18 cellular contexts compared by ENCODE assay signal in the genomic region with DNA sequence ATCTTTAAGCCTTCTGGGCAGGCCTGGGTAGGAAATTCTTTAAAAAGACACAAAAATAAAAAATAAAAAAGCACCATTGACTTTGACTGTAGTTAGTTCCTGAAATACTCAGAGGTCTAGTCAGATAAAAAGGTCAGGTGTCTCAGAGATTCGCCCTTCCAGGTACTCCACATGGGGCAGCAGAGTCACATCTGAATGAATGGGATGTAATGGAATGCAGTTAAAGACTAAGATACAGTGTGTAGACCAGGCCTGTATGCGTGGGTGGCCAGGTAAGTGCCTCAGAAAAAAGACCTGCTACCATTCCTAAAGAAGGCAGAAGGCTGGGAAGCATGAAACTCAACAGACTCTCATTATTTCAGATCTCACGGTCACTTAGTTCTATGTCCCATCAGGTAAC.
DNase-seq lines count a peak whose midpoint lies in the region; ATAC-seq and TF ChIP-seq lines count a peak whose summit lies in the region.
"Had no signal": no experiment of that assay in that cellular context is flagged by ENCODE, and none has a peak within 500 bp of the region (broad histone marks: within the 10 kb centered on the region; RNA-seq: fewer than 3 reads in every experiment).

No MANE protein-coding gene starts in this region.

- TF ChIP-seq CTCF in 22Rv1 (IDR thresholded peaks at IDR 0.05) (peak; percentile 68), GM06990 (IDR thresholded peaks at IDR 0.05; ENCODE audit: insufficient read depth, low read length, poor library complexity, severe bottlenecking) (peak; percentile 20), endodermal cell (conservative IDR thresholded peaks at IDR 0.05) (peak; percentile 76)

- DNase-seq in GM06990 (ENCODE audit: extremely low read depth, insufficient read length) (no peak), NCI-H82 (lab: John Stamatoyannopoulos, UW) (peak; percentile 45), endodermal cell (peak; percentile 82), middle frontal gyrus (ENCODE audit: extremely low spot score, low spot score) (no peak)
- DNase-seq in stimulated activated CD4-positive, alpha-beta T cell treated with anti-CD3 and anti-CD28 coated beads, Interleukin-12 subunit alpha, Interleukin-12 subunit beta, amount 100 ng/mL, for 4 hours: no peak
- no peak for DNase-seq in activated CD4-positive, CD25-positive, alpha-beta regulatory T cell treated with anti-CD3 and anti-CD28 coated beads, Interleukin-2, amount 50 U/mL, for 72 hours
- DNase-seq: activated effector memory CD4-positive, alpha-beta T cell treated with anti-CD3 and anti-CD28 coated beads, Interleukin-2, amount 50 U/mL, for 16 hours; body of pancreas; effector CD8-positive, alpha-beta T cell; EL; NCI-H146; right cardiac atrium; stimulated activated CD4-positive, alpha-beta T cell treated with anti-CD3 and anti-CD28 coated beads, Interleukin-4, amount 100 ng/mL, for 24 hours; stimulated activated naive B cell treated with anti-CD40 and anti-IgM and Interleukin-4, amounts not matched to agents 10 μg/mL and 1 μg/mL and 100 μg/mL, for 72 hours had no signal

- H3K27me3 ChIP-seq in GM06990 (replicated peaks; ENCODE audit: control insufficient read depth, insufficient read depth, low read length) (no peaks in the 10 kb centered on the region), endodermal cell (ENCODE audit: control insufficient read depth, insufficient read depth, low read length, poor library complexity, severe bottlenecking) (no peaks in the 10 kb centered on the region)
- H3K27me3 ChIP-seq: body of pancreas, vagina had no signal

- no peaks in the 10 kb centered on the region for H3K4me1 Mint-ChIP-seq in endodermal cell
- H3K4me1 Mint-ChIP-seq: stimulated activated naive B cell treated with anti-CD40 and anti-IgM and Interleukin-4, amounts not matched to agents 10 μg/mL and 1 μg/mL and 100 μg/mL, for 72 hours had no signal

- H3K27me3 Mint-ChIP-seq in endodermal cell (ENCODE audit: insufficient read depth): no peaks in the 10 kb centered on the region

- H3K9ac ChIP-seq in endodermal cell (ENCODE audit: extremely low read depth, low read length, poor library complexity, severe bottlenecking): no peak overlapping the region

- H3K27ac ChIP-seq in 22Rv1 (no peak overlapping the region), endodermal cell (ENCODE audit: low read depth, low read length) (no peak overlapping the region)
- H3K27ac ChIP-seq: body of pancreas, vagina had no signal

- no peak for ATAC-seq in HG03571 (IDR thresholded peaks at IDR 0.05; ENCODE audit: unreplicated experiment)
- ATAC-seq: body of pancreas; natural killer cell treated with Interleukin-12 subunit alpha and Interleukin-12 subunit beta and Interleukin-15 and Interleukin-18, amount 100 ng/mL, for 72 hours; right cardiac atrium; stimulated activated naive B cell treated with anti-CD40 and anti-IgM and Interleukin-4, amounts not matched to agents 10 μg/mL and 1 μg/mL and 100 μg/mL, for 72 hours had no signal

- H3K4me3 ChIP-seq in GM06990 (replicated peaks; ENCODE audit: low read depth, low read length) (no peak overlapping the region), endodermal cell (ENCODE audit: low read length) (no peak overlapping the region)
- H3K4me3 ChIP-seq: body of pancreas, vagina had no signal

- no peak overlapping the region for H3K4me3 Mint-ChIP-seq in endodermal cell
- H3K4me3 Mint-ChIP-seq: natural killer cell treated with Interleukin-12 subunit alpha and Interleukin-12 subunit beta and Interleukin-15 and Interleukin-18, amount 100 ng/mL, for 72 hours; stimulated activated naive B cell treated with anti-CD40 and anti-IgM and Interleukin-4, amounts not matched to agents 10 μg/mL and 1 μg/mL and 100 μg/mL, for 72 hours had no signal

- no peaks in the 10 kb centered on the region for H3K9me3 ChIP-seq in endodermal cell (ENCODE audit: control insufficient read depth, low read length)
- H3K9me3 ChIP-seq: body of pancreas, vagina had no signal

- 68 to 80% methylated on average over 3 of the region's 3 CpGs for WGBS in endodermal cell (ENCODE audit: insufficient coverage in 1 of 2, insufficient read length in 1 of 2), 2 experiments

- H3K27ac Mint-ChIP-seq in endodermal cell: no peak overlapping the region
- H3K27ac Mint-ChIP-seq: natural killer cell treated with Interleukin-12 subunit alpha and Interleukin-12 subunit beta and Interleukin-15 and Interleukin-18, amount 100 ng/mL, for 72 hours; stimulated activated naive B cell treated with anti-CD40 and anti-IgM and Interleukin-4, amounts not matched to agents 10 μg/mL and 1 μg/mL and 100 μg/mL, for 72 hours had no signal

- H3K36me3 ChIP-seq in GM06990 (ENCODE audit: control insufficient read depth, insufficient read depth, low read length): no peaks in the 10 kb centered on the region
- no peaks in the 10 kb centered on the region for H3K36me3 ChIP-seq in endodermal cell (ENCODE audit: control insufficient read depth, insufficient read depth, low read length)
- H3K36me3 ChIP-seq: vagina had no signal

- no peaks in the 10 kb centered on the region for H3K4me1 ChIP-seq in endodermal cell (ENCODE audit: control insufficient read depth, insufficient read depth, low read length)
- H3K4me1 ChIP-seq: body of pancreas, vagina had no signal

- H3K36me3 Mint-ChIP-seq in endodermal cell (ENCODE audit: low read depth): no peaks in the 10 kb centered on the region
- H3K36me3 Mint-ChIP-seq: natural killer cell treated with Interleukin-12 subunit alpha and Interleukin-12 subunit beta and Interleukin-15 and Interleukin-18, amount 100 ng/mL, for 72 hours; stimulated activated naive B cell treated with anti-CD40 and anti-IgM and Interleukin-4, amounts not matched to agents 10 μg/mL and 1 μg/mL and 100 μg/mL, for 72 hours had no signal

- H3K9me3 Mint-ChIP-seq in endodermal cell: no peaks in the 10 kb centered on the region
- H3K9me3 Mint-ChIP-seq: natural killer cell treated with Interleukin-12 subunit alpha and Interleukin-12 subunit beta and Interleukin-15 and Interleukin-18, amount 100 ng/mL, for 72 hours; stimulated activated naive B cell treated with anti-CD40 and anti-IgM and Interleukin-4, amounts not matched to agents 10 μg/mL and 1 μg/mL and 100 μg/mL, for 72 hours had no signal

Comparison
In these comparisons a context has a peak if more than half of its experiments do, and no peak if none do; other contexts are left out.
1. CTCF ChIP-seq: peak in every context shown above with its lines; median percentile 76 in endodermal cell; 68 in 22Rv1; 20 in GM06990.
2. DNase-seq: peak in NCI-H82 (single experiment) and endodermal cell (single experiment); none in GM06990 (single experiment), stimulated activated CD4-positive, alpha-beta T cell treated with anti-CD3 and anti-CD28 coated beads, Interleukin-12 subunit alpha, Interleukin-12 subunit beta, amount 100 ng/mL, for 4 hours (single experiment), activated CD4-positive, CD25-positive, alpha-beta regulatory T cell treated with anti-CD3 and anti-CD28 coated beads, Interleukin-2, amount 50 U/mL, for 72 hours (single experiment) and middle frontal gyrus (single experiment).